Comparison of ENCODE assay signal across 28 cellular contexts in genomic region chr16:79972053-79972704, GRCh38.
DNase-seq lines count a peak whose midpoint lies in the region; ATAC-seq, FAIRE-seq and TF ChIP-seq lines count a peak whose summit lies in the region.
"Had no signal": no experiment of that assay in that cellular context is flagged by ENCODE, and none has a peak within 500 bp of the region (broad histone marks: within the 10 kb centered on the region; RNA-seq: fewer than 3 reads in every experiment).

No MANE protein-coding gene starts in this region.

- H3K27ac ChIP-seq in Karpas-422 (ENCODE audit: low read length) = no peak overlapping the region
- H3K27ac ChIP-seq: colonic mucosa, heart left ventricle, HL-60, lower lobe of right lung, prostate gland, SJSA1, skin epidermis, thoracic aorta, WERI-Rb-1 had no signal

- H3K4me1 ChIP-seq in Karpas-422 (ENCODE audit: low read length) = no peaks in the 10 kb centered on the region
- H3K4me1 ChIP-seq: colonic mucosa, lower lobe of right lung, prostate gland, SJSA1 had no signal

- no peaks in the 10 kb centered on the region for H3K9me2 ChIP-seq in Karpas-422 (replicated peaks; ENCODE audit: insufficient read depth, low read length)

- H3K36me3 ChIP-seq in bronchial epithelial cell (ENCODE audit: control insufficient read depth, insufficient read depth, low read length) = no peaks in the 10 kb centered on the region
- H3K36me3 ChIP-seq in Karpas-422 (ENCODE audit: insufficient read depth, low read length) = no peaks in the 10 kb centered on the region
- H3K36me3 ChIP-seq: colonic mucosa, heart left ventricle, lower lobe of right lung, prostate gland, SJSA1, thoracic aorta, WERI-Rb-1 had no signal

- no peak overlapping the region for H3K4me2 ChIP-seq in Karpas-422 (ENCODE audit: low read depth, low read length, poor library complexity, severe bottlenecking)

- no peaks in the 10 kb centered on the region for H3K9me3 ChIP-seq in Karpas-422 (ENCODE audit: low read length)
- H3K9me3 ChIP-seq: colonic mucosa, heart left ventricle, lower lobe of right lung, prostate gland, SJSA1, thoracic aorta had no signal

- no peaks in the 10 kb centered on the region for H3K79me2 ChIP-seq in Karpas-422 (ENCODE audit: low read length)

- H4K20me1 ChIP-seq in Karpas-422 (ENCODE audit: insufficient read depth, low read depth, low read length) = no peaks in the 10 kb centered on the region

- TF ChIP-seq CTCF in NB4 (IDR thresholded peaks at IDR 0.05; ENCODE audit: low read depth, low read length) (no peak), bronchial epithelial cell (IDR thresholded peaks at IDR 0.05; ENCODE audit: insufficient read depth, low read length, severe bottlenecking) (no peak)

- no peaks in the 10 kb centered on the region for H3K27me3 ChIP-seq in bronchial epithelial cell (ENCODE audit: control insufficient read depth, insufficient read depth, low read length)
- no peaks in the 10 kb centered on the region for H3K27me3 ChIP-seq in Karpas-422 (ENCODE audit: low read length)
- H3K27me3 ChIP-seq: colonic mucosa, heart left ventricle, SJSA1 had no signal

- no peak overlapping the region for H2AFZ ChIP-seq in Karpas-422 (ENCODE audit: low read length)

- H3K9ac ChIP-seq in Karpas-422 (ENCODE audit: low read length) = no peak overlapping the region

- peak; percentile 10 for ATAC-seq in left lobe of liver
- ATAC-seq: lower lobe of right lung, PC-3 had no signal

- DNase-seq in H4 (ENCODE audit: low spot score) (peak; percentile 13), NB4 (ENCODE audit: low read depth) (peak; percentile 12), bronchial epithelial cell (ENCODE audit: low read depth) (peak; percentile 13), left lobe of liver (ENCODE audit: low spot score) (no peak), Karpas-422 (no peak), NCI-H1436 (lab: John Stamatoyannopoulos, UW) (no peak), RKO (ENCODE audit: low spot score) (no peak)
- no peak for DNase-seq in stimulated activated CD4-positive, alpha-beta T cell treated with anti-CD3 and anti-CD28 coated beads, Interleukin-4, amount 100 ng/mL, for 4 hours
- DNase-seq: activated CD4-positive, alpha-beta T cell treated with anti-CD3 and anti-CD28 coated beads, Interleukin-2, amount 50 U/mL, for 1 hour; activated effector memory CD4-positive, alpha-beta T cell treated with Interleukin-2 at 50 U/mL for 16 hours; CD4-positive, alpha-beta T cell; colonic mucosa; GDM1; heart left ventricle; lower lobe of right lung; NCI-H2029; NCI-H345; NCI-H82; PC-3; stimulated activated CD4-positive, alpha-beta T cell treated with anti-CD3 and anti-CD28 coated beads, Interleukin-2, amount 100 ng/mL, for 24 hours; stimulated activated naive CD4-positive, alpha-beta T cell treated with Interleukin-2 at 50 U/mL for 16 hours; WERI-Rb-1 had no signal

- H3K4me3 ChIP-seq in NB4 (ENCODE audit: low read depth, low read length) (no peak overlapping the region), bronchial epithelial cell (ENCODE audit: low read depth, low read length) (no peak overlapping the region), Karpas-422 (ENCODE audit: low read length) (no peak overlapping the region)
- H3K4me3 ChIP-seq: colonic mucosa, heart left ventricle, lower lobe of right lung, prostate gland, SJSA1, skin epidermis, thoracic aorta had no signal

- no peak for FAIRE-seq in bronchial epithelial cell (lab: Jason Lieb, UNC)
- FAIRE-seq: H54 had no signal

- TF ChIP-seq POLR2A in NB4 (IDR thresholded peaks at IDR 0.05; ENCODE audit: extremely low read depth, insufficient read length) = no peak

Comparison
In these comparisons a context has a peak if more than half of its experiments do, and no peak if none do; other contexts are left out.
1. DNase-seq: peak in H4 (single experiment), NB4 (single experiment) and bronchial epithelial cell (single experiment); none in left lobe of liver (single experiment), Karpas-422 (single experiment), stimulated activated CD4-positive, alpha-beta T cell treated with anti-CD3 and anti-CD28 coated beads, Interleukin-4, amount 100 ng/mL, for 4 hours (0 of 2), NCI-H1436 (single experiment) and RKO (single experiment).